Comparison of ENCODE assay signal across 25 cellular contexts in the genomic region with DNA sequence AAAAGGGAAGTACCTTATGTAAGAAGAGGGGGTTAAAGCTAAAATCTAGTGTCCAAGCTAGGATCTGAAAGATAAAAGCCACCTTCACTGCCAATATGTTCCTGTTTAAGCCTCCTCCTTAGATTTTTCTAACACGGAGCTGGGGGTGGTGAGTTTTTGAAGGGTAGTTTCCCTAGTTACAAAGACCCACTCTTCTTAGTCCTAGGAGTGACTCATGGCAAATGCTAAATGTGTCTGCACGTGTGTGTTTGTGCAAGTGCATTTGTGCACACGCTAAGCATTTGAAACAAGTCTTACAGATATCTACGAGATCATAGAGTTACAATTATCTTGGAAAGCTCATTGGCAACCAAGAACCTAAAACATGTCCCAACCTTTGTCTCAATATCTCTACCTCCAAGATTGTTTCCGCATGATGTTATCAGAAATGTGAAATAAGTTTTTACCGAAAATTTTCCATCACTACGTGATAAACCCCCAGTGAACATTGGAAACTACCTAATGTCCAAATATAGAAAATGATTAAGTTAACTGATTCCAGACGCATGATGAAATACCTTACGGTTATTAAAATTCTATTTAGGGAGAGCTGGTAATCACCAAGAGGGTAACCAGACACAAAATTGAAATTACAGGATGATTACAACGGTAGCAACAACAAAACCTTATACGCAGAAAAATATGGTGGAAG.
A peak's percentile ranks its signal among the peaks of the same experiment; 100 is the strongest.
DNase-seq lines count a peak whose midpoint lies in the region; ATAC-seq, FAIRE-seq and TF ChIP-seq lines count a peak whose summit lies in the region.
"Had no signal": no experiment of that assay in that cellular context is flagged by ENCODE, and none has a peak within 500 bp of the region (broad histone marks: within the 10 kb centered on the region; RNA-seq: fewer than 3 reads in every experiment).

No MANE protein-coding gene starts in this region.

- H2BK5ac ChIP-seq in mesendoderm (ENCODE audit: low read length) = no peak overlapping the region

- TF ChIP-seq CTCF in activated CD8-positive, alpha-beta T cell treated with anti-CD3 and anti-CD28 coated beads for 36 hours (IDR thresholded peaks at IDR 0.05) = no peak
- no peak for TF ChIP-seq CTCF in keratinocyte (optimal IDR thresholded peaks at IDR 0.05 in 1 of 3, IDR thresholded peaks at IDR 0.05 in 1 of 3, conservative IDR thresholded peaks at IDR 0.05 in 1 of 3; ENCODE audit: extremely low read depth in 1 of 3, insufficient read depth in 2 of 3, low read length in 3 of 3)
- TF ChIP-seq CTCF in hepatocyte (IDR thresholded peaks at IDR 0.05; ENCODE audit: poor library complexity) = no peak

- H3K4me2 ChIP-seq in keratinocyte (ENCODE audit: control insufficient read depth, extremely low read depth, insufficient read depth, low read depth, low read length) = peak overlapping the region; percentile 55
- no peak overlapping the region for H3K4me2 ChIP-seq in mesendoderm (ENCODE audit: low read length)
- H3K4me2 ChIP-seq in hepatocyte = no peak overlapping the region
- H3K4me2 ChIP-seq: A549, neural progenitor cell had no signal

- no peaks in the 10 kb centered on the region for H4K20me1 ChIP-seq in keratinocyte (ENCODE audit: control insufficient read depth, extremely low read depth, insufficient read depth, low read length)
- no peaks in the 10 kb centered on the region for H4K20me1 ChIP-seq in hepatocyte (ENCODE audit: insufficient read depth, poor library complexity, severe bottlenecking)

- intact Hi-C loops in activated CD8-positive, alpha-beta T cell treated with anti-CD3 and anti-CD28 coated beads for 36 hours (cut with micrococcal nuclease) = no loop called here

- no peak overlapping the region for H2AK5ac ChIP-seq in mesendoderm (ENCODE audit: low read length)

- H2BK15ac ChIP-seq in mesendoderm (replicated peaks; ENCODE audit: low read depth) = no peak overlapping the region

- H3K4me3 Mint-ChIP-seq in activated CD8-positive, alpha-beta T cell treated with anti-CD3 and anti-CD28 coated beads for 36 hours = no peak overlapping the region
- H3K4me3 Mint-ChIP-seq in activated CD8-positive, alpha-beta T cell treated with anti-CD3 and anti-CD28 coated beads, Interleukin-2, amount 10 ng/mL, durations not matched to agents 7 days and 5 days = no peak overlapping the region
- H3K4me3 Mint-ChIP-seq: activated CD4-positive, alpha-beta T cell treated with anti-CD3 and anti-CD28 coated beads, Interleukin-2, amount 10 ng/mL, durations not matched to agents 24 days and 14 days; IgD-negative memory B cell; neural progenitor cell had no signal

- FAIRE-seq in keratinocyte (lab: Jason Lieb, UNC) = no peak
- FAIRE-seq: A549, GM18507, urothelium cell line had no signal

- peak; percentile 45 for ATAC-seq in activated CD8-positive, alpha-beta T cell treated with anti-CD3 and anti-CD28 coated beads for 36 hours
- no peak for ATAC-seq in activated CD8-positive, alpha-beta T cell treated with anti-CD3 and anti-CD28 coated beads, Interleukin-2, amount 10 ng/mL, durations not matched to agents 7 days and 5 days
- ATAC-seq: A549 had no signal

- peaks cover 5% of the 10 kb centered on the region for H3K27me3 Mint-ChIP-seq in activated CD8-positive, alpha-beta T cell treated with anti-CD3 and anti-CD28 coated beads for 36 hours
- H3K27me3 Mint-ChIP-seq in activated CD8-positive, alpha-beta T cell treated with anti-CD3 and anti-CD28 coated beads, Interleukin-2, amount 10 ng/mL, durations not matched to agents 7 days and 5 days (ENCODE audit: low read depth) = peaks cover 5% of the 10 kb centered on the region

- H3K27me3 ChIP-seq in SJCRH30 = no peaks in the 10 kb centered on the region
- H3K27me3 ChIP-seq in keratinocyte (ENCODE audit: control insufficient read depth, extremely low read depth, insufficient read depth, low read length) = no peaks in the 10 kb centered on the region
- H3K27me3 ChIP-seq in mesendoderm (ENCODE audit: insufficient read depth, low read length, poor library complexity) = no peaks in the 10 kb centered on the region
- no peaks in the 10 kb centered on the region for H3K27me3 ChIP-seq in hepatocyte
- H3K27me3 ChIP-seq: neural progenitor cell had no signal

- H3K4me3 ChIP-seq in SJCRH30 = no peak overlapping the region
- H3K4me3 ChIP-seq in keratinocyte (ENCODE audit: control insufficient read depth in 2 of 3, extremely low read depth in 1 of 3, insufficient read depth in 2 of 3, low read depth in 1 of 3, low read length in 3 of 3) = no peak overlapping the region
- H3K4me3 ChIP-seq in mesendoderm (ENCODE audit: low read length) = no peak overlapping the region
- no peak overlapping the region for H3K4me3 ChIP-seq in hepatocyte
- H3K4me3 ChIP-seq: A549, lung, neural progenitor cell had no signal

- CTCF ChIA-PET in activated CD8-positive, alpha-beta T cell treated with anti-CD3 and anti-CD28 coated beads for 36 hours (lab: Charles Lee) = interaction anchor here (0.6 to 2.9 kb wide), 6 partner anchors 19 to 138 kb away, joined by 3 to 14 read pairs (median 4); no protein-coding TSS in a partner anchor
- CTCF ChIA-PET in activated CD8-positive, alpha-beta T cell treated with anti-CD3 and anti-CD28 coated beads, Interleukin-2, amount 10 ng/mL, durations not matched to agents 7 days and 5 days (lab: Charles Lee) = interaction anchor here (1.0 to 1.9 kb wide), 3 partner anchors 46 to 139 kb away, joined by 3 to 6 read pairs (median 4); no protein-coding TSS in a partner anchor

- H3K36me3 ChIP-seq in SJCRH30 (no peaks in the 10 kb centered on the region), keratinocyte (ENCODE audit: control insufficient read depth in 2 of 2, extremely low read depth in 1 of 2, insufficient read depth in 2 of 2, low read length in 2 of 2) (no peaks in the 10 kb centered on the region), mesendoderm (ENCODE audit: control insufficient read depth, insufficient read depth, low read length) (no peaks in the 10 kb centered on the region), hepatocyte (replicated peaks; ENCODE audit: insufficient read depth, low read depth) (no peaks in the 10 kb centered on the region)
- H3K36me3 ChIP-seq: BE2C, neural progenitor cell had no signal

- POLR2A ChIA-PET in activated CD8-positive, alpha-beta T cell treated with anti-CD3 and anti-CD28 coated beads for 36 hours (lab: Charles Lee) = no interaction called here
- POLR2A ChIA-PET in activated CD8-positive, alpha-beta T cell treated with anti-CD3 and anti-CD28 coated beads, Interleukin-2, amount 10 ng/mL, durations not matched to agents 7 days and 5 days (lab: Charles Lee) = no interaction called here

- H3K36me3 Mint-ChIP-seq in activated CD8-positive, alpha-beta T cell treated with anti-CD3 and anti-CD28 coated beads for 36 hours (ENCODE audit: low read depth) = no peaks in the 10 kb centered on the region
- peaks cover 2% of the 10 kb centered on the region for H3K36me3 Mint-ChIP-seq in activated CD8-positive, alpha-beta T cell treated with anti-CD3 and anti-CD28 coated beads, Interleukin-2, amount 10 ng/mL, durations not matched to agents 7 days and 5 days (ENCODE audit: low read depth)
- H3K36me3 Mint-ChIP-seq: IgD-negative memory B cell, neural progenitor cell had no signal

- H3K9me3 Mint-ChIP-seq in activated CD8-positive, alpha-beta T cell treated with anti-CD3 and anti-CD28 coated beads for 36 hours = peaks cover 6% of the 10 kb centered on the region
- H3K9me3 Mint-ChIP-seq in activated CD8-positive, alpha-beta T cell treated with anti-CD3 and anti-CD28 coated beads, Interleukin-2, amount 10 ng/mL, durations not matched to agents 7 days and 5 days (ENCODE audit: insufficient read depth) = peaks cover 4% of the 10 kb centered on the region

- DNase-seq in activated CD8-positive, alpha-beta T cell treated with anti-CD3 and anti-CD28 coated beads for 36 hours = no peak
- DNase-seq in activated CD8-positive, alpha-beta T cell treated with anti-CD3 and anti-CD28 coated beads, Interleukin-2, amount 10 ng/mL, durations not matched to agents 7 days and 5 days = no peak
- DNase-seq in CD1c-positive myeloid dendritic cell (ENCODE audit: extremely low spot score) = peak; percentile 12
- DNase-seq in SJCRH30 = no peak
- no peak for DNase-seq in keratinocyte (ENCODE audit: low read depth, low spot score)
- DNase-seq in mesendoderm = no peak
- no peak for DNase-seq in hepatocyte (ENCODE audit: low spot score)
- no peak for DNase-seq in NCI-H1105 (lab: John Stamatoyannopoulos, UW)
- DNase-seq: activated CD4-positive, alpha-beta T cell treated with anti-CD3 and anti-CD28 coated beads, Interleukin-2, amount 10 ng/mL, durations not matched to agents 24 days and 14 days; activated CD8-positive, alpha-beta memory T cell treated with anti-CD3 and anti-CD28 coated beads, Interleukin-2, amount 50 U/mL, for 4 hours; activated gamma-delta T cell treated with Interleukin-2 at 50 U/mL for 16 hours; BE2C; central memory CD4-positive, alpha-beta T cell; GDM1; GOT3; kidney glomerular epithelial cell; NCI-H1417 treated with DMSO at 0.1 percent for 48 hours; NCI-H446; NCI-H82 had no signal

- no peaks in the 10 kb centered on the region for H3K9me2 ChIP-seq in hepatocyte (replicated peaks; ENCODE audit: insufficient read depth)

- dilution Hi-C loops in keratinocyte (cut with MboI; ENCODE audit: extremely low pct_ligation_motif_present, low sequenced_read_pairs) = no loop called here

- no peak overlapping the region for H4K5ac ChIP-seq in mesendoderm (ENCODE audit: low read length)

- H3K4me1 Mint-ChIP-seq in activated CD8-positive, alpha-beta T cell treated with anti-CD3 and anti-CD28 coated beads for 36 hours (ENCODE audit: low read depth) = peaks cover 10% of the 10 kb centered on the region
- peaks cover 3% of the 10 kb centered on the region for H3K4me1 Mint-ChIP-seq in activated CD8-positive, alpha-beta T cell treated with anti-CD3 and anti-CD28 coated beads, Interleukin-2, amount 10 ng/mL, durations not matched to agents 7 days and 5 days (ENCODE audit: low read depth)
- H3K4me1 Mint-ChIP-seq: IgD-negative memory B cell, neural progenitor cell had no signal

- H3K27ac ChIP-seq in SJCRH30 (peak overlapping the region; percentile 33), keratinocyte (ENCODE audit: control insufficient read depth, insufficient read depth, low read length) (no peak overlapping the region), mesendoderm (ENCODE audit: low read depth, low read length) (no peak overlapping the region), hepatocyte (no peak overlapping the region)
- H3K27ac ChIP-seq: A549, neural progenitor cell had no signal

- H3K79me1 ChIP-seq in mesendoderm (ENCODE audit: low read length) = no peaks in the 10 kb centered on the region

- no peak overlapping the region for H4K8ac ChIP-seq in mesendoderm (ENCODE audit: low read depth, low read length)

- no peak overlapping the region for H3K23ac ChIP-seq in mesendoderm (ENCODE audit: low read length)

- peak overlapping the region; percentile 32 for H3K27ac Mint-ChIP-seq in activated CD8-positive, alpha-beta T cell treated with anti-CD3 and anti-CD28 coated beads for 36 hours
- no peak overlapping the region for H3K27ac Mint-ChIP-seq in activated CD8-positive, alpha-beta T cell treated with anti-CD3 and anti-CD28 coated beads, Interleukin-2, amount 10 ng/mL, durations not matched to agents 7 days and 5 days
- H3K27ac Mint-ChIP-seq: IgD-negative memory B cell, neural progenitor cell had no signal

- H3K4ac ChIP-seq in mesendoderm (ENCODE audit: low read depth, low read length) = no peak overlapping the region

- H3K56ac ChIP-seq in mesendoderm (ENCODE audit: low read length) = no peak overlapping the region

- H3K9me3 ChIP-seq in SJCRH30 (replicated peaks) = no peaks in the 10 kb centered on the region
- H3K9me3 ChIP-seq in keratinocyte (ENCODE audit: control insufficient read depth, low read depth, low read length) = no peaks in the 10 kb centered on the region
- no peaks in the 10 kb centered on the region for H3K9me3 ChIP-seq in hepatocyte (ENCODE audit: low read depth)
- H3K9me3 ChIP-seq: BE2C had no signal

- no peaks in the 10 kb centered on the region for H3K9me1 ChIP-seq in keratinocyte (ENCODE audit: control insufficient read depth, extremely low read depth, insufficient read depth, low read length)

- WGBS in mesendoderm (ENCODE audit: extremely low coverage, insufficient coverage, low lambda C conversion rate) = no CpG with 5 or more reads among the region's 11 CpGs
- WGBS in hepatocyte (ENCODE audit: low lambda C conversion rate, missing lambda C conversion rate) = 90% methylated on average over 11 of the region's 11 CpGs

- H2BK120ac ChIP-seq in mesendoderm (ENCODE audit: low read depth, low read length) = no peak overlapping the region

- H3K9ac ChIP-seq in keratinocyte (ENCODE audit: control insufficient read depth, extremely low read depth, insufficient read depth, low read length) (no peak overlapping the region), mesendoderm (ENCODE audit: low read length) (no peak overlapping the region)
- H3K9ac ChIP-seq: neural progenitor cell had no signal

- H2AFZ ChIP-seq in keratinocyte (ENCODE audit: control insufficient read depth, low read length) (no peak overlapping the region), hepatocyte (no peak overlapping the region)
- H2AFZ ChIP-seq: neural progenitor cell had no signal

- H3K79me2 ChIP-seq in keratinocyte (ENCODE audit: control insufficient read depth, insufficient read depth, low read length) (no peaks in the 10 kb centered on the region), mesendoderm (ENCODE audit: control insufficient read depth, insufficient read depth, low read length) (no peaks in the 10 kb centered on the region), hepatocyte (no peaks in the 10 kb centered on the region)

- no peak overlapping the region for H3K18ac ChIP-seq in mesendoderm (ENCODE audit: low read length)

- H3K4me1 ChIP-seq in SJCRH30 = peaks cover 10% of the 10 kb centered on the region; the same call in 1 of the 2 replicates
- peaks cover 30% of the 10 kb centered on the region for H3K4me1 ChIP-seq in keratinocyte (ENCODE audit: control insufficient read depth, extremely low read depth, insufficient read depth, low read length)
- no peaks in the 10 kb centered on the region for H3K4me1 ChIP-seq in mesendoderm (ENCODE audit: control insufficient read depth, low read depth, low read length)
- no peaks in the 10 kb centered on the region for H3K4me1 ChIP-seq in hepatocyte (ENCODE audit: insufficient read depth)
- H3K4me1 ChIP-seq: A549, BE2C, neural progenitor cell had no signal
